In genomic region chr7:43112088-43112940, GRCh38 we compare ENCODE assay signal across 1 cellular context.
TF ChIP-seq lines count a peak whose summit lies in the region.

Gene HECW1 (plus strand): TSS chr7:43112647. CDS start chr7:43243906, 131,259 bp downstream.

TF ChIP-seq in GM12878, 131 proteins besides CTCF, POLR2A, EP300 and RAD21 (continued from another document):
- TF ChIP-seq ZBTB4 (CRISPR knock-in tag; IDR thresholded peaks at IDR 0.05) (no peak), EZH2 (IDR thresholded peaks at IDR 0.05; ENCODE audit: borderline replicate concordance, control insufficient read depth, low read depth, low read length) (peak; percentile 84; the same call in 1 of the 2 replicates)
